ENCODE assay signal across 1 cellular context in the genomic region with DNA sequence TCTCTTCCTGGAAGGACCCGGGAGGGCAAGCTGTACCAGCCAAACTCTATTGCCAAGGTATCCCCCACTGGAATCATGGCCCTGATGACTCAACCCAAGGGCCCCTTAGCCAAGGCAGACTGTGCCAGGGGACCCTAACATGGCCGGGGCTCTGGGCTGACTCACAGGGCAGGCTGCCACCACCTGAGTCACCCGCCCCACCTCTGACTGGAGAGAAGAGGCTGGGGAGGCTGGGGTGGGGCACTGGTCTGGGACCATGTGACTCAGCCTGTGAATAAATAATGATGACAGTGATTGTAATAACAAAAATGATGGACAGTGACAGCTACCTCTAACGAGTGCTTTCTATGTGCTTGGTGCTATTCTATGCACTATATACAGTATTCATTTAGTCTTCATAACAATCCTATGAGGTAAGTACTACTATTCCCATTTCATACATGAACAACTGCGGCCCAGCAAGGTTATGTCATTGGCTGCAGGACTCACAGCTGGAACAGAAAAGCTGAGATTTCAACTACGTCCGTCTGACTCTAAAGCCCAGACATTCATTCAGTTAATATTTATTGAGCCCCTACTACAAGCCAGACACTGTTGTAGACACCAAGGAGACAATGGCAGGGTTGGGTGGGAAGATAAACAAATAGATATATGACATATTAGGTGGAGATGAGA.
TF ChIP-seq lines count a peak whose summit lies in the region.

No MANE protein-coding gene starts in this region.

TF ChIP-seq in K562, 482 proteins besides CTCF, POLR2A, EP300 and RAD21 (continued from another document and continues in another):
- TF ChIP-seq, protein P1, sequence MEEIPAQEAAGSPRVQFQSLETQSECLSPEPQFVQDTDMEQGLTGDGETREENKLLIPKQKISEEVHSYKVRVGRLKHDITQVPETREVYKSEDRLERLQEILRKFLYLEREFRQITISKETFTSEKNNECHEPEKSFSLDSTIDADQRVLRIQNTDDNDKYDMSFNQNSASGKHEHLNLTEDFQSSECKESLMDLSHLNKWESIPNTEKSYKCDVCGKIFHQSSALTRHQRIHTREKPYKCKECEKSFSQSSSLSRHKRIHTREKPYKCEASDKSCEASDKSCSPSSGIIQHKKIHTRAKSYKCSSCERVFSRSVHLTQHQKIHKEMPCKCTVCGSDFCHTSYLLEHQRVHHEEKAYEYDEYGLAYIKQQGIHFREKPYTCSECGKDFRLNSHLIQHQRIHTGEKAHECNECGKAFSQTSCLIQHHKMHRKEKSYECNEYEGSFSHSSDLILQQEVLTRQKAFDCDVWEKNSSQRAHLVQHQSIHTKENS (CRISPR knock-in tag; IDR thresholded peaks at IDR 0.05) = no peak
- TF ChIP-seq, protein P2, sequence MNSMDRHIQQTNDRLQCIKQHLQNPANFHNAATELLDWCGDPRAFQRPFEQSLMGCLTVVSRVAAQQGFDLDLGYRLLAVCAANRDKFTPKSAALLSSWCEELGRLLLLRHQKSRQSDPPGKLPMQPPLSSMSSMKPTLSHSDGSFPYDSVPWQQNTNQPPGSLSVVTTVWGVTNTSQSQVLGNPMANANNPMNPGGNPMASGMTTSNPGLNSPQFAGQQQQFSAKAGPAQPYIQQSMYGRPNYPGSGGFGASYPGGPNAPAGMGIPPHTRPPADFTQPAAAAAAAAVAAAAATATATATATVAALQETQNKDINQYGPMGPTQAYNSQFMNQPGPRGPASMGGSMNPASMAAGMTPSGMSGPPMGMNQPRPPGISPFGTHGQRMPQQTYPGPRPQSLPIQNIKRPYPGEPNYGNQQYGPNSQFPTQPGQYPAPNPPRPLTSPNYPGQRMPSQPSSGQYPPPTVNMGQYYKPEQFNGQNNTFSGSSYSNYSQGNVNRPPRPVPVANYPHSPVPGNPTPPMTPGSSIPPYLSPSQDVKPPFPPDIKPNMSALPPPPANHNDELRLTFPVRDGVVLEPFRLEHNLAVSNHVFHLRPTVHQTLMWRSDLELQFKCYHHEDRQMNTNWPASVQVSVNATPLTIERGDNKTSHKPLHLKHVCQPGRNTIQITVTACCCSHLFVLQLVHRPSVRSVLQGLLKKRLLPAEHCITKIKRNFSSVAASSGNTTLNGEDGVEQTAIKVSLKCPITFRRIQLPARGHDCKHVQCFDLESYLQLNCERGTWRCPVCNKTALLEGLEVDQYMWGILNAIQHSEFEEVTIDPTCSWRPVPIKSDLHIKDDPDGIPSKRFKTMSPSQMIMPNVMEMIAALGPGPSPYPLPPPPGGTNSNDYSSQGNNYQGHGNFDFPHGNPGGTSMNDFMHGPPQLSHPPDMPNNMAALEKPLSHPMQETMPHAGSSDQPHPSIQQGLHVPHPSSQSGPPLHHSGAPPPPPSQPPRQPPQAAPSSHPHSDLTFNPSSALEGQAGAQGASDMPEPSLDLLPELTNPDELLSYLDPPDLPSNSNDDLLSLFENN (IDR thresholded peaks at IDR 0.05; ENCODE audit: low read depth in 2 of 2, low read length in 2 of 2) = no peak
- TF ChIP-seq, protein P3, sequence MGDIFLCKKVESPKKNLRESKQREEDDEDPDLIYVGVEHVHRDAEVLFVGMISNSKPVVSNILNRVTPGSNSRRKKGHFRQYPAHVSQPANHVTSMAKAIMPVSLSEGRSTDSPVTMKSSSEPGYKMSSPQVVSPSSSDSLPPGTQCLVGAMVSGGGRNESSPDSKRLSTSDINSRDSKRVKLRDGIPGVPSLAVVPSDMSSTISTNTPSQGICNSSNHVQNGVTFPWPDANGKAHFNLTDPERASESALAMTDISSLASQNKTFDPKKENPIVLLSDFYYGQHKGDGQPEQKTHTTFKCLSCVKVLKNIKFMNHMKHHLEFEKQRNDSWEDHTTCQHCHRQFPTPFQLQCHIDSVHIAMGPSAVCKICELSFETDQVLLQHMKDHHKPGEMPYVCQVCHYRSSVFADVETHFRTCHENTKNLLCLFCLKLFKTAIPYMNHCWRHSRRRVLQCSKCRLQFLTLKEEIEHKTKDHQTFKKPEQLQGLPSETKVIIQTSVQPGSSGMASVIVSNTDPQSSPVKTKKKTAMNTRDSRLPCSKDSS (IDR thresholded peaks at IDR 0.05; ENCODE audit: low read depth, partially characterized antibody) = no peak
- TF ChIP-seq BRCA1 (IDR thresholded peaks at IDR 0.05) (no peak), BRCA1 (CRISPR knock-in tag; IDR thresholded peaks at IDR 0.05) (no peak), ATF1 (CRISPR knock-in tag; IDR thresholded peaks at IDR 0.05) (no peak), ATF1 (tag; IDR thresholded peaks at IDR 0.05) (no peak), MEIS2 (IDR thresholded peaks at IDR 0.05; ENCODE audit: partially characterized antibody) (peak; percentile 64), ZEB2 (IDR thresholded peaks at IDR 0.05) (no peak), JUN (IDR thresholded peaks at IDR 0.05; ENCODE audit: borderline replicate concordance, low read depth, low read length) (0 out of 2 replicates have a peak, but pooled peaks have one; percentile 39), JUN (CRISPR knock-in tag; IDR thresholded peaks at IDR 0.05; ENCODE audit: borderline replicate concordance) (no peak), PCBP2 (IDR thresholded peaks at IDR 0.05; ENCODE audit: low read depth, low read length, poor library complexity, severe bottlenecking) (no peak), CREM (IDR thresholded peaks at IDR 0.05; ENCODE audit: low read depth) (no peak), MECOM (CRISPR knock-in tag; IDR thresholded peaks at IDR 0.05) (no peak), FOS (IDR thresholded peaks at IDR 0.05; ENCODE audit: extremely low read depth, insufficient read length) (no peak), HDAC2 (IDR thresholded peaks at IDR 0.05) (no peak), SRF (CRISPR knock-in tag; IDR thresholded peaks at IDR 0.05) (no peak), ZNF146 (CRISPR knock-in tag; IDR thresholded peaks at IDR 0.05; ENCODE audit: unreplicated experiment) (no peak), NFRKB (IDR thresholded peaks at IDR 0.05; ENCODE audit: low read depth) (no peak), GABPA (tag; conservative IDR thresholded peaks at IDR 0.05; ENCODE audit: low read depth) (no peak), HNRNPH1 (optimal IDR thresholded peaks at IDR 0.05; ENCODE audit: low read depth, low read length) (no peak), TAL1 (IDR thresholded peaks at IDR 0.05) (no peak), PRPF4 (IDR thresholded peaks at IDR 0.05; ENCODE audit: insufficient read depth, low read depth, low read length, poor library complexity, severe bottlenecking) (no peak), ADNP (tag; IDR thresholded peaks at IDR 0.05) (no peak), SMARCE1 (IDR thresholded peaks at IDR 0.05) (no peak), HDAC8 (tag; IDR thresholded peaks at IDR 0.05) (no peak), GABPB2 (CRISPR knock-in tag; conservative IDR thresholded peaks at IDR 0.05) (no peak), ZNF764 (CRISPR knock-in tag; IDR thresholded peaks at IDR 0.05; ENCODE audit: low read depth) (no peak), ZNF668 (CRISPR knock-in tag; IDR thresholded peaks at IDR 0.05) (no peak), SUPT5H (IDR thresholded peaks at IDR 0.05) (no peak), NR1H2 (CRISPR knock-in tag; IDR thresholded peaks at IDR 0.05) (no peak), SRSF1 (IDR thresholded peaks at IDR 0.05; ENCODE audit: low read depth, low read length) (no peak)
- TF ChIP-seq, protein P4, sequence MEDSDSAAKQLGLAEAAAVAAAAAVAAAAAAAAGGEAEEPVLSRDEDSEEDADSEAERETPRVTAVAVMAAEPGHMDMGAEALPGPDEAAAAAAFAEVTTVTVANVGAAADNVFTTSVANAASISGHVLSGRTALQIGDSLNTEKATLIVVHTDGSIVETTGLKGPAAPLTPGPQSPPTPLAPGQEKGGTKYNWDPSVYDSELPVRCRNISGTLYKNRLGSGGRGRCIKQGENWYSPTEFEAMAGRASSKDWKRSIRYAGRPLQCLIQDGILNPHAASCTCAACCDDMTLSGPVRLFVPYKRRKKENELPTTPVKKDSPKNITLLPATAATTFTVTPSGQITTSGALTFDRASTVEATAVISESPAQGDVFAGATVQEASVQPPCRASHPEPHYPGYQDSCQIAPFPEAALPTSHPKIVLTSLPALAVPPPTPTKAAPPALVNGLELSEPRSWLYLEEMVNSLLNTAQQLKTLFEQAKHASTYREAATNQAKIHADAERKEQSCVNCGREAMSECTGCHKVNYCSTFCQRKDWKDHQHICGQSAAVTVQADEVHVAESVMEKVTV (CRISPR knock-in tag; IDR thresholded peaks at IDR 0.05) = no peak
- TF ChIP-seq, protein P5, sequence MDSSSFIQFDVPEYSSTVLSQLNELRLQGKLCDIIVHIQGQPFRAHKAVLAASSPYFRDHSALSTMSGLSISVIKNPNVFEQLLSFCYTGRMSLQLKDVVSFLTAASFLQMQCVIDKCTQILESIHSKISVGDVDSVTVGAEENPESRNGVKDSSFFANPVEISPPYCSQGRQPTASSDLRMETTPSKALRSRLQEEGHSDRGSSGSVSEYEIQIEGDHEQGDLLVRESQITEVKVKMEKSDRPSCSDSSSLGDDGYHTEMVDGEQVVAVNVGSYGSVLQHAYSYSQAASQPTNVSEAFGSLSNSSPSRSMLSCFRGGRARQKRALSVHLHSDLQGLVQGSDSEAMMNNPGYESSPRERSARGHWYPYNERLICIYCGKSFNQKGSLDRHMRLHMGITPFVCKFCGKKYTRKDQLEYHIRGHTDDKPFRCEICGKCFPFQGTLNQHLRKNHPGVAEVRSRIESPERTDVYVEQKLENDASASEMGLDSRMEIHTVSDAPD (CRISPR knock-in tag; IDR thresholded peaks at IDR 0.05) = no peak
- TF ChIP-seq, protein P6, sequence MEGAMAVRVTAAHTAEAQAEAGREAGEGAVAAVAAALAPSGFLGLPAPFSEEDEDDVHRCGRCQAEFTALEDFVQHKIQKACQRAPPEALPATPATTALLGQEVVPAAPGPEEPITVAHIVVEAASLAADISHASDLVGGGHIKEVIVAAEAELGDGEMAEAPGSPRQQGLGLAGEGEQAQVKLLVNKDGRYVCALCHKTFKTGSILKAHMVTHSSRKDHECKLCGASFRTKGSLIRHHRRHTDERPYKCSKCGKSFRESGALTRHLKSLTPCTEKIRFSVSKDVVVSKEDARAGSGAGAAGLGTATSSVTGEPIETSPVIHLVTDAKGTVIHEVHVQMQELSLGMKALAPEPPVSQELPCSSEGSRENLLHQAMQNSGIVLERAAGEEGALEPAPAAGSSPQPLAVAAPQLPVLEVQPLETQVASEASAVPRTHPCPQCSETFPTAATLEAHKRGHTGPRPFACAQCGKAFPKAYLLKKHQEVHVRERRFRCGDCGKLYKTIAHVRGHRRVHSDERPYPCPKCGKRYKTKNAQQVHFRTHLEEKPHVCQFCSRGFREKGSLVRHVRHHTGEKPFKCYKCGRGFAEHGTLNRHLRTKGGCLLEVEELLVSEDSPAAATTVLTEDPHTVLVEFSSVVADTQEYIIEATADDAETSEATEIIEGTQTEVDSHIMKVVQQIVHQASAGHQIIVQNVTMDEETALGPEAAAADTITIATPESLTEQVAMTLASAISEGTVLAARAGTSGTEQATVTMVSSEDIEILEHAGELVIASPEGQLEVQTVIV (CRISPR knock-in tag; IDR thresholded peaks at IDR 0.05; ENCODE audit: borderline replicate concordance) = no peak
- TF ChIP-seq, protein P7, sequence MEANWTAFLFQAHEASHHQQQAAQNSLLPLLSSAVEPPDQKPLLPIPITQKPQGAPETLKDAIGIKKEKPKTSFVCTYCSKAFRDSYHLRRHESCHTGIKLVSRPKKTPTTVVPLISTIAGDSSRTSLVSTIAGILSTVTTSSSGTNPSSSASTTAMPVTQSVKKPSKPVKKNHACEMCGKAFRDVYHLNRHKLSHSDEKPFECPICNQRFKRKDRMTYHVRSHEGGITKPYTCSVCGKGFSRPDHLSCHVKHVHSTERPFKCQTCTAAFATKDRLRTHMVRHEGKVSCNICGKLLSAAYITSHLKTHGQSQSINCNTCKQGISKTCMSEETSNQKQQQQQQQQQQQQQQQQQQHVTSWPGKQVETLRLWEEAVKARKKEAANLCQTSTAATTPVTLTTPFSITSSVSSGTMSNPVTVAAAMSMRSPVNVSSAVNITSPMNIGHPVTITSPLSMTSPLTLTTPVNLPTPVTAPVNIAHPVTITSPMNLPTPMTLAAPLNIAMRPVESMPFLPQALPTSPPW (CRISPR knock-in tag; IDR thresholded peaks at IDR 0.05) = no peak
- TF ChIP-seq, protein P8, sequence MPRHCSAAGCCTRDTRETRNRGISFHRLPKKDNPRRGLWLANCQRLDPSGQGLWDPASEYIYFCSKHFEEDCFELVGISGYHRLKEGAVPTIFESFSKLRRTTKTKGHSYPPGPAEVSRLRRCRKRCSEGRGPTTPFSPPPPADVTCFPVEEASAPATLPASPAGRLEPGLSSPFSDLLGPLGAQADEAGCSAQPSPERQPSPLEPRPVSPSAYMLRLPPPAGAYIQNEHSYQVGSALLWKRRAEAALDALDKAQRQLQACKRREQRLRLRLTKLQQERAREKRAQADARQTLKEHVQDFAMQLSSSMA (CRISPR knock-in tag; IDR thresholded peaks at IDR 0.05) = no peak
- TF ChIP-seq, protein P9, sequence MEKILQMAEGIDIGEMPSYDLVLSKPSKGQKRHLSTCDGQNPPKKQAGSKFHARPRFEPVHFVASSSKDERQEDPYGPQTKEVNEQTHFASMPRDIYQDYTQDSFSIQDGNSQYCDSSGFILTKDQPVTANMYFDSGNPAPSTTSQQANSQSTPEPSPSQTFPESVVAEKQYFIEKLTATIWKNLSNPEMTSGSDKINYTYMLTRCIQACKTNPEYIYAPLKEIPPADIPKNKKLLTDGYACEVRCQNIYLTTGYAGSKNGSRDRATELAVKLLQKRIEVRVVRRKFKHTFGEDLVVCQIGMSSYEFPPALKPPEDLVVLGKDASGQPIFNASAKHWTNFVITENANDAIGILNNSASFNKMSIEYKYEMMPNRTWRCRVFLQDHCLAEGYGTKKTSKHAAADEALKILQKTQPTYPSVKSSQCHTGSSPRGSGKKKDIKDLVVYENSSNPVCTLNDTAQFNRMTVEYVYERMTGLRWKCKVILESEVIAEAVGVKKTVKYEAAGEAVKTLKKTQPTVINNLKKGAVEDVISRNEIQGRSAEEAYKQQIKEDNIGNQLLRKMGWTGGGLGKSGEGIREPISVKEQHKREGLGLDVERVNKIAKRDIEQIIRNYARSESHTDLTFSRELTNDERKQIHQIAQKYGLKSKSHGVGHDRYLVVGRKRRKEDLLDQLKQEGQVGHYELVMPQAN (IDR thresholded peaks at IDR 0.05; ENCODE audit: borderline replicate concordance) = no peak
- TF ChIP-seq, protein P10, sequence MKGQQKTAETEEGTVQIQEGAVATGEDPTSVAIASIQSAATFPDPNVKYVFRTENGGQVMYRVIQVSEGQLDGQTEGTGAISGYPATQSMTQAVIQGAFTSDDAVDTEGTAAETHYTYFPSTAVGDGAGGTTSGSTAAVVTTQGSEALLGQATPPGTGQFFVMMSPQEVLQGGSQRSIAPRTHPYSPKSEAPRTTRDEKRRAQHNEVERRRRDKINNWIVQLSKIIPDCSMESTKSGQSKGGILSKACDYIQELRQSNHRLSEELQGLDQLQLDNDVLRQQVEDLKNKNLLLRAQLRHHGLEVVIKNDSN (CRISPR knock-in tag; IDR thresholded peaks at IDR 0.05) = 0 out of 2 replicates have a peak, but pooled peaks have one; percentile 8
- TF ChIP-seq, protein P11, sequence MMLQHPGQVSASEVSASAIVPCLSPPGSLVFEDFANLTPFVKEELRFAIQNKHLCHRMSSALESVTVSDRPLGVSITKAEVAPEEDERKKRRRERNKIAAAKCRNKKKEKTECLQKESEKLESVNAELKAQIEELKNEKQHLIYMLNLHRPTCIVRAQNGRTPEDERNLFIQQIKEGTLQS (IDR thresholded peaks at IDR 0.05) = peak; percentile 65; the same call in 1 of the 2 replicates
- TF ChIP-seq, protein P11 (CRISPR knock-in tag; conservative IDR thresholded peaks at IDR 0.05) = no peak
- TF ChIP-seq, protein P12, sequence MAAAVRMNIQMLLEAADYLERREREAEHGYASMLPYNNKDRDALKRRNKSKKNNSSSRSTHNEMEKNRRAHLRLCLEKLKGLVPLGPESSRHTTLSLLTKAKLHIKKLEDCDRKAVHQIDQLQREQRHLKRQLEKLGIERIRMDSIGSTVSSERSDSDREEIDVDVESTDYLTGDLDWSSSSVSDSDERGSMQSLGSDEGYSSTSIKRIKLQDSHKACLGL (CRISPR knock-in tag; IDR thresholded peaks at IDR 0.05; ENCODE audit: borderline replicate concordance, poor library complexity, severe bottlenecking) = no peak
